23 cellular contexts compared by ENCODE assay signal in the genomic region with DNA sequence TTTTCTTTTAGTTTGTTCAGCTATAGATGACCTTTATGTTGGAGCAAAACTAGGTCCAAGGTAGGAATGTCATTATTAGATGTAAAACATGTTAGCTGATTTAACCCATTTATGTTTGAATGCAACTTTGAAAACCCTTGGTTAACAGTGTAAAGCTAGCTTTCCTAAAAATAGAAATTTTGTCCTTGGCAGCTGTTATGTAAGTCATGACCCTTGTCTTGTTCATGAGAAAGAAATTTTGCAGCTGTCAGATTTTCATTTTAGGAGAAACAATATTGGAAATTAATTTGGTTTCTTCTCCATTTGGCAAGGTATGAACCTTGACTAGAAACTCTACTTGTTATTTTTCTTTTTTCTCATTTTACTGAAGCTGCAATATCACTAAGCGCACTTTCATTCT.
"Had no signal": no experiment of that assay in that cellular context is flagged by ENCODE, and none has a peak within 500 bp of the region (broad histone marks: within the 10 kb centered on the region; RNA-seq: fewer than 3 reads in every experiment).

No MANE protein-coding gene starts in this region.

- H3K27me3 Mint-ChIP-seq: effector memory CD8-positive, alpha-beta T cell; stimulated activated naive B cell treated with anti-CD40 and anti-IgM and Interleukin-4, amounts not matched to agents 10 μg/mL and 1 μg/mL and 100 μg/mL, for 72 hours; stimulated activated naive CD8-positive, alpha-beta T cell treated with anti-CD3 and anti-CD28 coated beads, Interleukin-15, amount 100 ng/mL, for 72 hours had no signal

- ATAC-seq: effector memory CD8-positive, alpha-beta T cell; heart left ventricle; left colon; left ventricle myocardium superior; natural killer cell; pancreas; right lobe of liver; stimulated activated naive B cell treated with anti-CD40 and anti-IgM and Interleukin-4, amounts not matched to agents 10 μg/mL and 1 μg/mL and 100 μg/mL, for 72 hours; stimulated activated naive CD8-positive, alpha-beta T cell treated with anti-CD3 and anti-CD28 coated beads, Interleukin-15, amount 100 ng/mL, for 72 hours; upper lobe of right lung had no signal

- H3K4me1 Mint-ChIP-seq: natural killer cell; stimulated activated naive B cell treated with anti-CD40 and anti-IgM and Interleukin-4, amounts not matched to agents 10 μg/mL and 1 μg/mL and 100 μg/mL, for 72 hours; stimulated activated naive CD8-positive, alpha-beta T cell treated with anti-CD3 and anti-CD28 coated beads, Interleukin-15, amount 100 ng/mL, for 72 hours had no signal

- H3K27me3 ChIP-seq: esophagus squamous epithelium, heart left ventricle, pancreas, right lobe of liver, spleen, testis, tibial nerve, upper lobe of right lung, vagina had no signal

- DNase-seq: effector memory CD8-positive, alpha-beta T cell; esophagus squamous epithelium; foreskin melanocyte; heart left ventricle; hippocampal formation; left colon; left ventricle myocardium superior; natural killer cell; occipital lobe; pancreas; right lobe of liver; spleen; stimulated activated CD4-positive, alpha-beta T cell treated with anti-CD3 and anti-CD28 coated beads, Interleukin-15, amount 100 ng/mL, for 24 hours; stimulated activated CD4-positive, alpha-beta T cell treated with anti-CD3 and anti-CD28 coated beads, Interleukin-1b, Interleukin-23, amount 100 ng/mL, for 48 hours; stimulated activated CD4-positive, alpha-beta T cell treated with anti-CD3 and anti-CD28 coated beads, Interleukin-4, amount 100 ng/mL, for 24 hours; stimulated activated naive B cell treated with anti-CD40 and anti-IgM and Interleukin-4, amounts not matched to agents 10 μg/mL and 1 μg/mL and 100 μg/mL, for 72 hours; stimulated activated naive CD8-positive, alpha-beta T cell treated with anti-CD3 and anti-CD28 coated beads, Interleukin-15, amount 100 ng/mL, for 72 hours; testis; upper lobe of right lung had no signal

- H3K4me1 ChIP-seq: esophagus squamous epithelium, prostate gland, right lobe of liver, spleen, testis, tibial nerve, upper lobe of right lung, vagina had no signal

- H3K9me3 Mint-ChIP-seq: dendritic cell treated with granulocyte-macrophage colony-stimulating factor and Interleukin-4, amounts not matched to agents 40 ng/mL and 50 ng/mL, for 4 days; effector memory CD8-positive, alpha-beta T cell; natural killer cell; stimulated activated naive B cell treated with anti-CD40 and anti-IgM and Interleukin-4, amounts not matched to agents 10 μg/mL and 1 μg/mL and 100 μg/mL, for 72 hours; stimulated activated naive CD8-positive, alpha-beta T cell treated with anti-CD3 and anti-CD28 coated beads, Interleukin-15, amount 100 ng/mL, for 72 hours had no signal

- H3K36me3 ChIP-seq: esophagus squamous epithelium, pancreas, prostate gland, right lobe of liver, spleen, tibial nerve, upper lobe of right lung, vagina had no signal

- H3K4me3 Mint-ChIP-seq: dendritic cell treated with granulocyte-macrophage colony-stimulating factor and Interleukin-4, amounts not matched to agents 40 ng/mL and 50 ng/mL, for 4 days; effector memory CD8-positive, alpha-beta T cell; natural killer cell; stimulated activated naive B cell treated with anti-CD40 and anti-IgM and Interleukin-4, amounts not matched to agents 10 μg/mL and 1 μg/mL and 100 μg/mL, for 72 hours; stimulated activated naive CD8-positive, alpha-beta T cell treated with anti-CD3 and anti-CD28 coated beads, Interleukin-15, amount 100 ng/mL, for 72 hours had no signal

- H3K9me3 ChIP-seq: esophagus squamous epithelium, heart left ventricle, pancreas, prostate gland, right lobe of liver, spleen, testis, tibial nerve, upper lobe of right lung, vagina had no signal

- H3K36me3 Mint-ChIP-seq: natural killer cell; stimulated activated naive B cell treated with anti-CD40 and anti-IgM and Interleukin-4, amounts not matched to agents 10 μg/mL and 1 μg/mL and 100 μg/mL, for 72 hours had no signal

- FAIRE-seq: pancreas had no signal

- H3K4me3 ChIP-seq: esophagus squamous epithelium, heart left ventricle, pancreas, prostate gland, right lobe of liver, spleen, testis, tibial nerve, upper lobe of right lung, vagina had no signal

- H3K27ac Mint-ChIP-seq: dendritic cell treated with granulocyte-macrophage colony-stimulating factor and Interleukin-4, amounts not matched to agents 40 ng/mL and 50 ng/mL, for 4 days; effector memory CD8-positive, alpha-beta T cell; natural killer cell; stimulated activated naive B cell treated with anti-CD40 and anti-IgM and Interleukin-4, amounts not matched to agents 10 μg/mL and 1 μg/mL and 100 μg/mL, for 72 hours had no signal
